In the genomic region with DNA sequence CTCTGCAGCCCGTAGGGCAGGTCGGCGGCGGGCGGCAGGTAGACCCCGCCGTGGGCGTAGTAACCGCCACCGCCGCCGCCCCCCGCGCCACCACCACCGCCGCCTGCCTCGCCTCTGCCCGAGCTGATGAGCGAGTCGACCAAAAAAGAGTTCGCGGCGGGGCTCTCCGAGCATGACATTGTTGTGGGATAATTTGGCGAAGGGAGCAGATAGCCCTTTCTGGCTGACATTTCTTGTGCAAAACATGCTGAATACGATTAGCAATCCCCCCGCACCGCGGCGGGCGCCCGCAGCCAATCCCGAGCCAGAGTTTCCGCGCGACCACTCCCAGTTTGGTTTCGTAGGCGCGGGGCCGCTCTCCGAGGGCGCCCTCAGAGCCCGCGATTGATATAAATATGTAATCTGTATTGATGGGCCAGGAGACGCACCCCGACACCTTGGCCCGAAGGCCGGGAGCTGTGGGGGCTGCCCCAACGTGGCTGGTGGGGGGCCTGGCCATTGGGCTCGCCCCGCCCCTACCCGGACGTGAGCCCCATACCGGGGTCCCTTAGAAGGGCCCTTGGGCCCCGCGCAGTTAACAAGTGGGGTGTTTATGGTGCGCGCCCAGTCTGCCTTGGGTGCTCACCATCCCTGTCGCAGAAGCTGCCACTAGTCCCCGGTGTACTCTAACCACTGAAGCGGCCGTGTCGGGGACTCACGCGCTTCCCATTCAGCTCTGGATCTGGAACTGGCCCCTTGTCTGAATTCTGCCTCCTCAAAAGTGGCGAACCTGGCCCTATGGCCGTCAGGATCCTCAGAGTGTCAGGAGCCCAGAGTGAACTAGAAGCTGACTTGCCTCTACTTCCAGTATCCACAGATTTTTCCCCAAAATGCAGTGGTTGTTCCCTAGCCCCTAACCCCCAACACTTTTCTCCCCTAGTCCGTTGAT, we compare ENCODE assay signal across 8 cellular contexts. TPM values are rescaled to one million over a fixed set of nuclear protein-coding genes. Genes with fewer than 3 reads are reported as not detected.
DNase-seq lines count a peak whose midpoint lies in the region; ATAC-seq and TF ChIP-seq lines count a peak whose summit lies in the region.

A gene (minus strand): TSS at position 244 of the 928 bp plus-strand sequence. CDS start 14 bp downstream, at position 230.

- no peaks in the 10 kb centered on the region for H3K9me3 ChIP-seq in suprapubic skin

- DNase-seq in AG04449 (ENCODE audit: low read depth, low spot score) (no peak), HCEC 1CT (peak; percentile 67), left colon (peak; percentile 74 to 80), suprapubic skin (ENCODE audit: low spot score in 2 of 2) (peak; percentile 81 to 85), brain microvascular endothelial cell (no peak)
- peak; percentile 52 for DNase-seq in activated CD8-positive, alpha-beta memory T cell treated with anti-CD3 and anti-CD28 coated beads, Interleukin-2, amount 50 U/mL, for 48 hours

- peaks cover 64% of the 10 kb centered on the region for H3K4me1 ChIP-seq in suprapubic skin

- H3K27ac ChIP-seq in suprapubic skin (peak within 1 kb of the TSS; percentile 94), brain microvascular endothelial cell (no peak within 1 kb of the TSS)

- H3K4me3 ChIP-seq in AG04449 (ENCODE audit: low read depth, low read length) (peak within 1 kb of the TSS; percentile 75), suprapubic skin (peak within 1 kb of the TSS; percentile 84), brain microvascular endothelial cell (ENCODE audit: low read depth, low read length) (no peak within 1 kb of the TSS)

- intact Hi-C loops in left colon (cut with DNase I, micrococcal nuclease), result loop anchor here in 1 of 2 donors (10.0 kb wide), 1 partner anchor 1320 kb away; no protein-coding TSS in a partner anchor

- CTCF ChIA-PET in AG04449 (lab: Yijun Ruan, JAX), result interaction anchor here (0.9 to 9.5 kb wide), 3 partner anchors 11 to 25 kb away, joined by 3 to 117 read pairs (median 3); a partner anchor contains a TSS

- H3K27me3 ChIP-seq in suprapubic skin (peaks cover 7% of the 10 kb centered on the region), brain microvascular endothelial cell (replicated peaks) (peaks cover 96% of the 10 kb centered on the region)

- WGBS in suprapubic skin, result 39% methylated on average over 14 of the region's 68 CpGs

- no peaks in the 10 kb centered on the region for H3K36me3 ChIP-seq in suprapubic skin
- no peaks in the 10 kb centered on the region for H3K36me3 ChIP-seq in brain microvascular endothelial cell (replicated peaks)

- peak in 1 of 2 donors; percentile 39 for TF ChIP-seq POLR2A in suprapubic skin (IDR thresholded peaks at IDR 0.05)

- POLR2A ChIA-PET in AG04449 (lab: Yijun Ruan, JAX), result interaction anchor here (2.2 to 5.5 kb wide), 3 partner anchors 8 to 12 kb away, joined by 9 to 33 read pairs (median 13); a partner anchor contains a TSS

- ATAC-seq in left colon (peak; percentile 22), HG03175 (IDR thresholded peaks at IDR 0.05; ENCODE audit: unreplicated experiment) (no peak), HG03135 (IDR thresholded peaks at IDR 0.05; ENCODE audit: unreplicated experiment) (no peak)

- in situ Hi-C loops in brain microvascular endothelial cell (cut with HindIII; ENCODE audit: low pct_ligation_motif_present, low sequenced_read_pairs), result no loop called here

- no peak for TF ChIP-seq CTCF in AG04449 (IDR thresholded peaks at IDR 0.05; ENCODE audit: insufficient read depth, low read length, missing control alignments)
- no peak for TF ChIP-seq CTCF in suprapubic skin (IDR thresholded peaks at IDR 0.05)
- TF ChIP-seq CTCF in brain microvascular endothelial cell (IDR thresholded peaks at IDR 0.05; ENCODE audit: low read depth, low read length, missing control alignments), result no peak

- TF ChIP-seq EP300 in suprapubic skin (IDR thresholded peaks at IDR 0.05), result no peak

RNA-seq across cellular contexts. Expression of the gene that starts here (rescaled TPM):
- total RNA-seq in left colon (10 to 100 TPM; 23.4 to 30.0 TPM), suprapubic skin (1 to 10 TPM; 4.7 to 8.9 (median 6.0) TPM)

Comparison
In these comparisons a context has a peak if more than half of its experiments do, and no peak if none do; other contexts are left out.
1. DNase-seq: peak in HCEC 1CT (single experiment), activated CD8-positive, alpha-beta memory T cell treated with anti-CD3 and anti-CD28 coated beads, Interleukin-2, amount 50 U/mL, for 48 hours (single experiment), left colon (2 of 2) and suprapubic skin (2 of 2); none in AG04449 (single experiment) and brain microvascular endothelial cell (single experiment).